In genomic region chr2:86038291-86039081, GRCh38 we compare ENCODE assay signal across 8 cellular contexts.
DNase-seq lines count a peak whose midpoint lies in the region; ATAC-seq and TF ChIP-seq lines count a peak whose summit lies in the region.

No MANE protein-coding gene starts in this region.

- no peaks in the 10 kb centered on the region for H3K27me3 ChIP-seq in CD4-positive, alpha-beta T cell (ENCODE audit: control insufficient read depth, insufficient read depth, low read length)
- no peaks in the 10 kb centered on the region for H3K27me3 ChIP-seq in KMS-11 (ENCODE audit: insufficient read depth, low read depth)

- no peaks in the 10 kb centered on the region for H3K79me2 ChIP-seq in KMS-11 (ENCODE audit: insufficient read depth, low read depth)

- CTCF ChIA-PET in CD4-positive, alpha-beta T cell (lab: Charles Lee), result interaction anchor here (1.1 to 4.9 kb wide), 4 partner anchors 29 to 211 kb away, joined by 4 to 52 read pairs (median 14); partner anchors contain the start of gene ST3GAL5
- CTCF ChIA-PET in Calu3 (lab: Charles Lee), result no interaction called here

- POLR2A ChIA-PET in CD4-positive, alpha-beta T cell (lab: Charles Lee), result interaction anchor here (0.6 to 5.3 kb wide), 8 partner anchors 13 to 403 kb away, joined by 3 to 75 read pairs (median 4); partner anchors contain the start of genes KDM3A and ST3GAL5

- no peak overlapping the region for H2AFZ ChIP-seq in KMS-11 (ENCODE audit: low read depth)

- peak; percentile 62 for ATAC-seq in CD4-positive, alpha-beta T cell (ENCODE audit: poor library complexity)
- no peak for ATAC-seq in HG03045 (IDR thresholded peaks at IDR 0.05; ENCODE audit: unreplicated experiment)
- ATAC-seq in left lobe of liver, result no peak

- H3K27ac ChIP-seq in CD4-positive, alpha-beta T cell (ENCODE audit: low read depth, low read length), result peak overlapping the region; percentile 88
- peak overlapping the region; percentile 99 for H3K27ac ChIP-seq in KMS-11

- no peak for TF ChIP-seq CTCF in CD4-positive, alpha-beta T cell (IDR thresholded peaks at IDR 0.05)
- TF ChIP-seq CTCF in KMS-11 (conservative IDR thresholded peaks at IDR 0.05; ENCODE audit: low read depth, low read length) (no peak), Calu3 (IDR thresholded peaks at IDR 0.05; ENCODE audit: unreplicated experiment) (no peak)

- DNase-seq in CD4-positive, alpha-beta T cell, result peak; percentile 39 to 91 (median 60)
- DNase-seq in activated T-cell treated with anti-CD3 and anti-CD28 coated beads for 4 hours, result peak; percentile 38
- peak; percentile 94 for DNase-seq in glomerular visceral epithelial cell (ENCODE audit: extremely low spot score)
- peak; percentile 68 for DNase-seq in stimulated activated CD4-positive, alpha-beta T cell treated with anti-CD3 and anti-CD28 coated beads, Interleukin-4, amount 100 ng/mL, for 24 hours
- DNase-seq in left lobe of liver (ENCODE audit: low spot score), result no peak
- no peak for DNase-seq in Calu3

- H3K27ac Mint-ChIP-seq in CD4-positive, alpha-beta T cell, result peak overlapping the region; percentile 97
- no peak overlapping the region for H3K27ac Mint-ChIP-seq in Calu3 (ENCODE audit: unreplicated experiment)

- H3K4me3 ChIP-seq in KMS-11 (IDR thresholded peaks at IDR 0.05; ENCODE audit: insufficient read depth, low read depth, low read length), result peak overlapping the region; percentile 3

- no peaks in the 10 kb centered on the region for H4K20me1 ChIP-seq in KMS-11 (ENCODE audit: insufficient read depth)

- H3K36me3 ChIP-seq in KMS-11 (ENCODE audit: insufficient read depth), result peaks cover 5% of the 10 kb centered on the region; the same call in 1 of the 2 replicates

- H3K27me3 Mint-ChIP-seq in CD4-positive, alpha-beta T cell, result peaks cover 5% of the 10 kb centered on the region
- no peaks in the 10 kb centered on the region for H3K27me3 Mint-ChIP-seq in Calu3 (ENCODE audit: unreplicated experiment)

- H3K4me1 ChIP-seq in KMS-11 (ENCODE audit: low read depth, poor library complexity, severe bottlenecking), result peaks cover 94% of the 10 kb centered on the region

- no TSS peak for BruUV-seq in Calu3 (replicated peaks; lab: Mats Ljungman, UMichigan)

- intact Hi-C loops in CD4-positive, alpha-beta T cell (cut with DNase I, micrococcal nuclease), result loop anchor here (1.0 to 5.0 kb wide), 7 partner anchors 41 to 212 kb away; partner anchors contain the start of genes IMMT (in 1 of the 2) and MRPL35 (in 1 of the 2)
- intact Hi-C loops in Calu3 (cut with micrococcal nuclease; ENCODE audit: unreplicated experiment), result no loop called here

- peaks cover 39% of the 10 kb centered on the region for H3K36me3 Mint-ChIP-seq in CD4-positive, alpha-beta T cell (ENCODE audit: low read depth)
- peaks cover 30% of the 10 kb centered on the region for H3K36me3 Mint-ChIP-seq in Calu3 (ENCODE audit: insufficient read depth, unreplicated experiment)

- H3K4me1 Mint-ChIP-seq in CD4-positive, alpha-beta T cell (ENCODE audit: low read depth), result peaks cover 88% of the 10 kb centered on the region
- H3K4me1 Mint-ChIP-seq in Calu3 (ENCODE audit: low read depth, unreplicated experiment), result no peaks in the 10 kb centered on the region

- peak overlapping the region; percentile 95 for H3K4me2 ChIP-seq in KMS-11

- H3K9me3 Mint-ChIP-seq in CD4-positive, alpha-beta T cell, result no peaks in the 10 kb centered on the region
- no peaks in the 10 kb centered on the region for H3K9me3 Mint-ChIP-seq in Calu3 (ENCODE audit: low read depth, unreplicated experiment)

- peak overlapping the region; percentile 80 for H3K9ac ChIP-seq in KMS-11

- peak overlapping the region; percentile 81 for H3K4me3 Mint-ChIP-seq in CD4-positive, alpha-beta T cell
- H3K4me3 Mint-ChIP-seq in Calu3 (ENCODE audit: low read depth, unreplicated experiment), result no peak overlapping the region

- H3K9me3 ChIP-seq in CD4-positive, alpha-beta T cell (ENCODE audit: control insufficient read depth, low read length), result no peaks in the 10 kb centered on the region

Comparison
In these comparisons a context has a peak if more than half of its experiments do, and no peak if none do; other contexts are left out.
1. DNase-seq: peak in CD4-positive, alpha-beta T cell (10 of 10), activated T-cell treated with anti-CD3 and anti-CD28 coated beads for 4 hours (single experiment), glomerular visceral epithelial cell (single experiment) and stimulated activated CD4-positive, alpha-beta T cell treated with anti-CD3 and anti-CD28 coated beads, Interleukin-4, amount 100 ng/mL, for 24 hours (single experiment); none in left lobe of liver (single experiment) and Calu3 (single experiment).